In the genomic region with DNA sequence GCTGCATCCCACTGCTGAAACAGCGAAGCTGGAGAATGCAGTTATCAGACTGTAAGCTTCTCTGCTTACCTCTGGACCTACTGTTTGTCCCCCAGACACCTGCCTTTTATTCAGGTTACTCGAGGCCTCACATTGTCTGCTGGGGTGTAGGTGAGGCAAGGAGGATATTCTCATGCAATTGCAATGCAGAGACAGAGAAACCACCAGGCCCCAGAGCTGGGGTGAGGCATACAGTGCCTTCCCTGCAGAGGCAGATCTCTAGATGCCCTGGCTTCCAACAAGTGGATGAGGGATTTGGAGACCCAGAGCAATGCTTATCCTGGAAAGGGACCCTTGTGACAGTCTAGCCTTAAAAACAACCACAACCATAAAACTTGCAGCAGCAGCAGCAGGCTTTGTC, we compare ENCODE assay signal across 28 cellular contexts.
"Had no signal": no experiment of that assay in that cellular context is flagged by ENCODE, and none has a peak within 500 bp of the region (broad histone marks: within the 10 kb centered on the region; RNA-seq: fewer than 3 reads in every experiment).

No MANE protein-coding gene starts in this region.

- H3K36me3 Mint-ChIP-seq: stimulated activated memory B cell treated with anti-CD40 and anti-IgM and Interleukin-4, amounts not matched to agents 10 μg/mL and 1 μg/mL and 100 μg/mL, for 72 hours had no signal

- DNase-seq: cerebellar nuclear complex; dorsolateral prefrontal cortex; effector CD4-positive, alpha-beta T cell; foreskin fibroblast; heart right ventricle; hippocampal formation; left cardiac atrium; left lung; mesenchymal stem cell; midbrain; naive thymus-derived CD8-positive, alpha-beta T cell; nephron progenitor cell; occipital lobe; ovary; psoas muscle; right cardiac atrium; sigmoid colon; stimulated activated CD4-positive, alpha-beta T cell treated with anti-CD3 and anti-CD28 coated beads, Interleukin-2, amount 100 ng/mL, for 24 hours; stimulated activated CD4-positive, alpha-beta T cell treated with anti-CD3 and anti-CD28 coated beads, Interleukin-4, amount 100 ng/mL, for 24 hours; stimulated activated naive CD8-positive, alpha-beta T cell treated with anti-CD3 and anti-CD28 coated beads, Interleukin-15, Interleukin-2, amounts not matched to agents 100 U/mL and 50 U/mL, for 24 hours; upper lobe of left lung had no signal

- H3K9me3 Mint-ChIP-seq: naive thymus-derived CD8-positive, alpha-beta T cell; nephron progenitor cell; stimulated activated memory B cell treated with anti-CD40 and anti-IgM and Interleukin-4, amounts not matched to agents 10 μg/mL and 1 μg/mL and 100 μg/mL, for 72 hours had no signal

- H3K9me3 ChIP-seq: gastroesophageal sphincter, heart right ventricle, left lung, ovary, psoas muscle, sigmoid colon, thoracic aorta, tibial nerve, upper lobe of left lung had no signal

- H3K27me3 ChIP-seq: dorsolateral prefrontal cortex, gastroesophageal sphincter, heart right ventricle, left lung, ovary, sigmoid colon, tibial nerve, upper lobe of left lung had no signal

- H3K4me3 Mint-ChIP-seq: naive thymus-derived CD8-positive, alpha-beta T cell; nephron progenitor cell; stimulated activated memory B cell treated with anti-CD40 and anti-IgM and Interleukin-4, amounts not matched to agents 10 μg/mL and 1 μg/mL and 100 μg/mL, for 72 hours had no signal

- H3K4me3 ChIP-seq: dorsolateral prefrontal cortex, gastroesophageal sphincter, heart right ventricle, left lung, ovary, psoas muscle, sigmoid colon, thoracic aorta, tibial nerve, upper lobe of left lung had no signal

- H3K27me3 Mint-ChIP-seq: naive thymus-derived CD8-positive, alpha-beta T cell; stimulated activated memory B cell treated with anti-CD40 and anti-IgM and Interleukin-4, amounts not matched to agents 10 μg/mL and 1 μg/mL and 100 μg/mL, for 72 hours had no signal

- H3K36me3 ChIP-seq: ovary had no signal

- H3K27ac ChIP-seq: dorsolateral prefrontal cortex, epithelial cell of prostate, gastroesophageal sphincter, heart right ventricle, left lung, ovary, psoas muscle, sigmoid colon, thoracic aorta, tibial nerve, upper lobe of left lung had no signal

- H3K4me1 ChIP-seq: gastroesophageal sphincter, heart right ventricle, left lung, psoas muscle, sigmoid colon, tibial nerve, upper lobe of left lung had no signal

- H3K4me1 Mint-ChIP-seq: stimulated activated memory B cell treated with anti-CD40 and anti-IgM and Interleukin-4, amounts not matched to agents 10 μg/mL and 1 μg/mL and 100 μg/mL, for 72 hours had no signal

- ATAC-seq: esophagus mucosa; gastroesophageal sphincter; heart right ventricle; left cardiac atrium; left lung; naive thymus-derived CD8-positive, alpha-beta T cell; psoas muscle; right cardiac atrium; stimulated activated memory B cell treated with anti-CD40 and anti-IgM and Interleukin-4, amounts not matched to agents 10 μg/mL and 1 μg/mL and 100 μg/mL, for 72 hours; stimulated activated naive CD8-positive, alpha-beta T cell treated with anti-CD3 and anti-CD28 coated beads, Interleukin-15, Interleukin-2, amounts not matched to agents 100 U/mL and 50 U/mL, for 24 hours had no signal

- H3K27ac Mint-ChIP-seq: naive thymus-derived CD8-positive, alpha-beta T cell; stimulated activated memory B cell treated with anti-CD40 and anti-IgM and Interleukin-4, amounts not matched to agents 10 μg/mL and 1 μg/mL and 100 μg/mL, for 72 hours had no signal

- FAIRE-seq: urothelium cell line had no signal
